1 cellular context compared by ENCODE assay signal in the genomic region with DNA sequence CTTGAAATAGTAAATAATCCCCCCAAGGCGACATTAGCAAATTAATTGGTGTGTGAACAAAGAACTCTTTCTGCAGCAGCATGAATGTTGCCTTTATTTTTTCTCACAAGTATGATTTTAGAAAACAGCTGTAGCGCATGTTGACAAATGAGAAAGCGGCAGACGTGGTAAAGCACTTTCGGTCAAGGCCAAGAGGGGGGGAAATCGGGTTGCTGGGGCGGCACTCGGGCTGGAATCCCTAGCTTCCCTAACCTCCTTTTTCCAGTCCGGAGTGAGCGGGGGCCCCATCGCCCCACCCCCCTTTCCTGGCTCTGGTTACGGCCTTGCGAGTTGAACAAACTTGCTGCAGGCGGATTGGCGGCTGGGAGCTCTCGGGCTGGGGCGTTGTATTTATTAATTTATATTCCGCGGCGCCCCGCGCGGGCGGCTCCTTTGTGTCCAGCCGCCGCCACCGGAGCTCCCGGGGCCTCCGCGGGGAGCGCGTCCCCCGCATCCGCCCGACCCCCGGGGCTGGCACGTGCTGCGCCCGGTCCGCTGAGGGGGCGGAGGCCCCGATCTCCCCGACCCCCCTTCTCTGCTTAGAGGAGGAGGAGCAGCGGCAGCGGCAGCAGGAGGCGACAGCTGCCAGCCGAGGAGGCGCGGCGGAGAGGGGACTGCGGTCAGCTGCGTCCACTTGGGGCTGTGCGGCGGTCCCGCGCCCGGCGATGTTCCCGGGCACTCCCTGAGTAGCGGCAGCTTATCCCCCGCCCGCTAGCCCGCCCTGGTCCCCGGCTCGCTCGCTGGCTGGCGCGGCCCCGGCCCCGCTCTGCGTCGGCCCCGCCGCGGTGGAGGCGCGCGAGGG.
TF ChIP-seq lines count a peak whose summit lies in the region.

A gene with protein sequence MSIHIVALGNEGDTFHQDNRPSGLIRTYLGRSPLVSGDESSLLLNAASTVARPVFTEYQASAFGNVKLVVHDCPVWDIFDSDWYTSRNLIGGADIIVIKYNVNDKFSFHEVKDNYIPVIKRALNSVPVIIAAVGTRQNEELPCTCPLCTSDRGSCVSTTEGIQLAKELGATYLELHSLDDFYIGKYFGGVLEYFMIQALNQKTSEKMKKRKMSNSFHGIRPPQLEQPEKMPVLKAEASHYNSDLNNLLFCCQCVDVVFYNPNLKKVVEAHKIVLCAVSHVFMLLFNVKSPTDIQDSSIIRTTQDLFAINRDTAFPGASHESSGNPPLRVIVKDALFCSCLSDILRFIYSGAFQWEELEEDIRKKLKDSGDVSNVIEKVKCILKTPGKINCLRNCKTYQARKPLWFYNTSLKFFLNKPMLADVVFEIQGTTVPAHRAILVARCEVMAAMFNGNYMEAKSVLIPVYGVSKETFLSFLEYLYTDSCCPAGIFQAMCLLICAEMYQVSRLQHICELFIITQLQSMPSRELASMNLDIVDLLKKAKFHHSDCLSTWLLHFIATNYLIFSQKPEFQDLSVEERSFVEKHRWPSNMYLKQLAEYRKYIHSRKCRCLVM (plus strand): TSS at position 607 of the 841 bp plus-strand sequence. CDS start 347 bp downstream, outside the sequence.

TF ChIP-seq in HepG2, 621 proteins besides CTCF, POLR2A, EP300 and RAD21 (continued from another document and continues in another):
- TF ChIP-seq, protein P1, sequence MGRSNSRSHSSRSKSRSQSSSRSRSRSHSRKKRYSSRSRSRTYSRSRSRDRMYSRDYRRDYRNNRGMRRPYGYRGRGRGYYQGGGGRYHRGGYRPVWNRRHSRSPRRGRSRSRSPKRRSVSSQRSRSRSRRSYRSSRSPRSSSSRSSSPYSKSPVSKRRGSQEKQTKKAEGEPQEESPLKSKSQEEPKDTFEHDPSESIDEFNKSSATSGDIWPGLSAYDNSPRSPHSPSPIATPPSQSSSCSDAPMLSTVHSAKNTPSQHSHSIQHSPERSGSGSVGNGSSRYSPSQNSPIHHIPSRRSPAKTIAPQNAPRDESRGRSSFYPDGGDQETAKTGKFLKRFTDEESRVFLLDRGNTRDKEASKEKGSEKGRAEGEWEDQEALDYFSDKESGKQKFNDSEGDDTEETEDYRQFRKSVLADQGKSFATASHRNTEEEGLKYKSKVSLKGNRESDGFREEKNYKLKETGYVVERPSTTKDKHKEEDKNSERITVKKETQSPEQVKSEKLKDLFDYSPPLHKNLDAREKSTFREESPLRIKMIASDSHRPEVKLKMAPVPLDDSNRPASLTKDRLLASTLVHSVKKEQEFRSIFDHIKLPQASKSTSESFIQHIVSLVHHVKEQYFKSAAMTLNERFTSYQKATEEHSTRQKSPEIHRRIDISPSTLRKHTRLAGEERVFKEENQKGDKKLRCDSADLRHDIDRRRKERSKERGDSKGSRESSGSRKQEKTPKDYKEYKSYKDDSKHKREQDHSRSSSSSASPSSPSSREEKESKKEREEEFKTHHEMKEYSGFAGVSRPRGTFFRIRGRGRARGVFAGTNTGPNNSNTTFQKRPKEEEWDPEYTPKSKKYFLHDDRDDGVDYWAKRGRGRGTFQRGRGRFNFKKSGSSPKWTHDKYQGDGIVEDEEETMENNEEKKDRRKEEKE (IDR thresholded peaks at IDR 0.05), result no peak
- 0 out of 2 replicates have a peak, but pooled peaks have one; percentile 39 for TF ChIP-seq ZNF138 (CRISPR knock-in tag; IDR thresholded peaks at IDR 0.05; ENCODE audit: low read depth)
- TF ChIP-seq, protein P2, sequence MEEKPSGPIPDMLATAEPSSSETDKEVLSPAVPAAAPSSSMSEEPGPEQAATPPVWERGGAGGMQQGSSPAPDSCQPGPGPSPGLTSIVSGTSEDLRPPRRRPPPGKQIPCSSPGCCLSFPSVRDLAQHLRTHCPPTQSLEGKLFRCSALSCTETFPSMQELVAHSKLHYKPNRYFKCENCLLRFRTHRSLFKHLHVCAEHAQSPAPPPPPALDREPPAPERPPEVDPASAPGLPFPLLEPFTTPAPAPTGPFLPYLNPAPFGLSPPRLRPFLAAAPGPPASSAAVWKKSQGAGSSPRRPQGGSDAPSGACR (CRISPR knock-in tag; IDR thresholded peaks at IDR 0.05), result no peak; the same call in 1 of the 2 replicates
- TF ChIP-seq, protein P3, sequence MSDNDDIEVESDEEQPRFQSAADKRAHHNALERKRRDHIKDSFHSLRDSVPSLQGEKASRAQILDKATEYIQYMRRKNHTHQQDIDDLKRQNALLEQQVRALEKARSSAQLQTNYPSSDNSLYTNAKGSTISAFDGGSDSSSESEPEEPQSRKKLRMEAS (IDR thresholded peaks at IDR 0.05), result peak; percentile 66
- no peak for TF ChIP-seq RFX5 (IDR thresholded peaks at IDR 0.05; ENCODE audit: low read depth, low read length)
- TF ChIP-seq ATM (IDR thresholded peaks at IDR 0.05; ENCODE audit: borderline replicate concordance), result no peak
- TF ChIP-seq, protein P4, sequence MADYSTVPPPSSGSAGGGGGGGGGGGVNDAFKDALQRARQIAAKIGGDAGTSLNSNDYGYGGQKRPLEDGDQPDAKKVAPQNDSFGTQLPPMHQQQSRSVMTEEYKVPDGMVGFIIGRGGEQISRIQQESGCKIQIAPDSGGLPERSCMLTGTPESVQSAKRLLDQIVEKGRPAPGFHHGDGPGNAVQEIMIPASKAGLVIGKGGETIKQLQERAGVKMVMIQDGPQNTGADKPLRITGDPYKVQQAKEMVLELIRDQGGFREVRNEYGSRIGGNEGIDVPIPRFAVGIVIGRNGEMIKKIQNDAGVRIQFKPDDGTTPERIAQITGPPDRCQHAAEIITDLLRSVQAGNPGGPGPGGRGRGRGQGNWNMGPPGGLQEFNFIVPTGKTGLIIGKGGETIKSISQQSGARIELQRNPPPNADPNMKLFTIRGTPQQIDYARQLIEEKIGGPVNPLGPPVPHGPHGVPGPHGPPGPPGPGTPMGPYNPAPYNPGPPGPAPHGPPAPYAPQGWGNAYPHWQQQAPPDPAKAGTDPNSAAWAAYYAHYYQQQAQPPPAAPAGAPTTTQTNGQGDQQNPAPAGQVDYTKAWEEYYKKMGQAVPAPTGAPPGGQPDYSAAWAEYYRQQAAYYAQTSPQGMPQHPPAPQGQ (CRISPR knock-in tag; IDR thresholded peaks at IDR 0.05; ENCODE audit: borderline replicate concordance), result no peak
- TF ChIP-seq, protein P5, sequence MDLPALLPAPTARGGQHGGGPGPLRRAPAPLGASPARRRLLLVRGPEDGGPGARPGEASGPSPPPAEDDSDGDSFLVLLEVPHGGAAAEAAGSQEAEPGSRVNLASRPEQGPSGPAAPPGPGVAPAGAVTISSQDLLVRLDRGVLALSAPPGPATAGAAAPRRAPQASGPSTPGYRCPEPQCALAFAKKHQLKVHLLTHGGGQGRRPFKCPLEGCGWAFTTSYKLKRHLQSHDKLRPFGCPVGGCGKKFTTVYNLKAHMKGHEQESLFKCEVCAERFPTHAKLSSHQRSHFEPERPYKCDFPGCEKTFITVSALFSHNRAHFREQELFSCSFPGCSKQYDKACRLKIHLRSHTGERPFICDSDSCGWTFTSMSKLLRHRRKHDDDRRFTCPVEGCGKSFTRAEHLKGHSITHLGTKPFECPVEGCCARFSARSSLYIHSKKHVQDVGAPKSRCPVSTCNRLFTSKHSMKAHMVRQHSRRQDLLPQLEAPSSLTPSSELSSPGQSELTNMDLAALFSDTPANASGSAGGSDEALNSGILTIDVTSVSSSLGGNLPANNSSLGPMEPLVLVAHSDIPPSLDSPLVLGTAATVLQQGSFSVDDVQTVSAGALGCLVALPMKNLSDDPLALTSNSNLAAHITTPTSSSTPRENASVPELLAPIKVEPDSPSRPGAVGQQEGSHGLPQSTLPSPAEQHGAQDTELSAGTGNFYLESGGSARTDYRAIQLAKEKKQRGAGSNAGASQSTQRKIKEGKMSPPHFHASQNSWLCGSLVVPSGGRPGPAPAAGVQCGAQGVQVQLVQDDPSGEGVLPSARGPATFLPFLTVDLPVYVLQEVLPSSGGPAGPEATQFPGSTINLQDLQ (CRISPR knock-in tag; IDR thresholded peaks at IDR 0.05), result no peak
- no peak for TF ChIP-seq TP53 (CRISPR knock-in tag; conservative IDR thresholded peaks at IDR 0.05)
- peak; percentile 91 for TF ChIP-seq BHLHE40 (IDR thresholded peaks at IDR 0.05; ENCODE audit: low read length)
- no peak for TF ChIP-seq ZFP36L1 (CRISPR knock-in tag; IDR thresholded peaks at IDR 0.05)
- no peak for TF ChIP-seq NPAS2 (CRISPR knock-in tag; IDR thresholded peaks at IDR 0.05; ENCODE audit: borderline replicate concordance)
- TF ChIP-seq, protein P6, sequence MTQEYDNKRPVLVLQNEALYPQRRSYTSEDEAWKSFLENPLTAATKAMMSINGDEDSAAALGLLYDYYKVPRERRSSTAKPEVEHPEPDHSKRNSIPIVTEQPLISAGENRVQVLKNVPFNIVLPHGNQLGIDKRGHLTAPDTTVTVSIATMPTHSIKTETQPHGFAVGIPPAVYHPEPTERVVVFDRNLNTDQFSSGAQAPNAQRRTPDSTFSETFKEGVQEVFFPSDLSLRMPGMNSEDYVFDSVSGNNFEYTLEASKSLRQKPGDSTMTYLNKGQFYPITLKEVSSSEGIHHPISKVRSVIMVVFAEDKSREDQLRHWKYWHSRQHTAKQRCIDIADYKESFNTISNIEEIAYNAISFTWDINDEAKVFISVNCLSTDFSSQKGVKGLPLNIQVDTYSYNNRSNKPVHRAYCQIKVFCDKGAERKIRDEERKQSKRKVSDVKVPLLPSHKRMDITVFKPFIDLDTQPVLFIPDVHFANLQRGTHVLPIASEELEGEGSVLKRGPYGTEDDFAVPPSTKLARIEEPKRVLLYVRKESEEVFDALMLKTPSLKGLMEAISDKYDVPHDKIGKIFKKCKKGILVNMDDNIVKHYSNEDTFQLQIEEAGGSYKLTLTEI (CRISPR knock-in tag; conservative IDR thresholded peaks at IDR 0.05), result no peak
- TF ChIP-seq ZFP36L2 (CRISPR knock-in tag; IDR thresholded peaks at IDR 0.05), result no peak
- TF ChIP-seq ZNF761 (CRISPR knock-in tag; conservative IDR thresholded peaks at IDR 0.05), result peak; percentile 67; the same call in 1 of the 2 replicates
- TF ChIP-seq SMAD1 (CRISPR knock-in tag; IDR thresholded peaks at IDR 0.05; ENCODE audit: borderline replicate concordance, low read depth), result no peak
- TF ChIP-seq HNRNPK (IDR thresholded peaks at IDR 0.05; ENCODE audit: low read depth, low read length, poor library complexity, severe bottlenecking), result peak; percentile 32
- no peak for TF ChIP-seq REPIN1 (CRISPR knock-in tag; IDR thresholded peaks at IDR 0.05; ENCODE audit: borderline replicate concordance, low read depth)
- TF ChIP-seq DNMT3B (CRISPR knock-in tag; conservative IDR thresholded peaks at IDR 0.05), result no peak
- no peak for TF ChIP-seq ZNF605 (CRISPR knock-in tag; IDR thresholded peaks at IDR 0.05)
- TF ChIP-seq CC2D1A (CRISPR knock-in tag; IDR thresholded peaks at IDR 0.05), result no peak
- no peak for TF ChIP-seq MATR3 (CRISPR knock-in tag; IDR thresholded peaks at IDR 0.05)
- TF ChIP-seq ZNF253 (CRISPR knock-in tag; IDR thresholded peaks at IDR 0.05; ENCODE audit: borderline replicate concordance), result no peak
- no peak for TF ChIP-seq LCORL (IDR thresholded peaks at IDR 0.05)
- TF ChIP-seq LCORL (CRISPR knock-in tag; IDR thresholded peaks at IDR 0.05), result peak; percentile 65; the same call in 1 of the 2 replicates
- TF ChIP-seq, protein P7, sequence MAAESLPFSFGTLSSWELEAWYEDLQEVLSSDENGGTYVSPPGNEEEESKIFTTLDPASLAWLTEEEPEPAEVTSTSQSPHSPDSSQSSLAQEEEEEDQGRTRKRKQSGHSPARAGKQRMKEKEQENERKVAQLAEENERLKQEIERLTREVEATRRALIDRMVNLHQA (CRISPR knock-in tag; IDR thresholded peaks at IDR 0.05), result no peak
- TF ChIP-seq HOXA9 (CRISPR knock-in tag; IDR thresholded peaks at IDR 0.05; ENCODE audit: borderline replicate concordance), result no peak
- TF ChIP-seq PTBP1 (IDR thresholded peaks at IDR 0.05; ENCODE audit: low read depth, low read length, poor library complexity, severe bottlenecking), result no peak
- TF ChIP-seq, protein P8, sequence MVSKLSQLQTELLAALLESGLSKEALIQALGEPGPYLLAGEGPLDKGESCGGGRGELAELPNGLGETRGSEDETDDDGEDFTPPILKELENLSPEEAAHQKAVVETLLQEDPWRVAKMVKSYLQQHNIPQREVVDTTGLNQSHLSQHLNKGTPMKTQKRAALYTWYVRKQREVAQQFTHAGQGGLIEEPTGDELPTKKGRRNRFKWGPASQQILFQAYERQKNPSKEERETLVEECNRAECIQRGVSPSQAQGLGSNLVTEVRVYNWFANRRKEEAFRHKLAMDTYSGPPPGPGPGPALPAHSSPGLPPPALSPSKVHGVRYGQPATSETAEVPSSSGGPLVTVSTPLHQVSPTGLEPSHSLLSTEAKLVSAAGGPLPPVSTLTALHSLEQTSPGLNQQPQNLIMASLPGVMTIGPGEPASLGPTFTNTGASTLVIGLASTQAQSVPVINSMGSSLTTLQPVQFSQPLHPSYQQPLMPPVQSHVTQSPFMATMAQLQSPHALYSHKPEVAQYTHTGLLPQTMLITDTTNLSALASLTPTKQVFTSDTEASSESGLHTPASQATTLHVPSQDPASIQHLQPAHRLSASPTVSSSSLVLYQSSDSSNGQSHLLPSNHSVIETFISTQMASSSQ (IDR thresholded peaks at IDR 0.05; ENCODE audit: low read depth), result no peak
- TF ChIP-seq, protein P8 (CRISPR knock-in tag; IDR thresholded peaks at IDR 0.05; ENCODE audit: borderline replicate concordance), result no peak; the same call in 1 of the 2 replicates
- TF ChIP-seq, protein P9, sequence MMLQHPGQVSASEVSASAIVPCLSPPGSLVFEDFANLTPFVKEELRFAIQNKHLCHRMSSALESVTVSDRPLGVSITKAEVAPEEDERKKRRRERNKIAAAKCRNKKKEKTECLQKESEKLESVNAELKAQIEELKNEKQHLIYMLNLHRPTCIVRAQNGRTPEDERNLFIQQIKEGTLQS (CRISPR knock-in tag; IDR thresholded peaks at IDR 0.05), result 0 out of 2 replicates have a peak, but pooled peaks have one; percentile 26
- no peak for TF ChIP-seq NONO (IDR thresholded peaks at IDR 0.05)
- peak; percentile 43; the same call in 1 of the 2 replicates for TF ChIP-seq NONO (CRISPR knock-in tag; conservative IDR thresholded peaks at IDR 0.05)
- TF ChIP-seq CBX1 (IDR thresholded peaks at IDR 0.05; ENCODE audit: low read depth), result no peak
- no peak; the same call in none of the 2 replicates for TF ChIP-seq PHF20 (CRISPR knock-in tag; IDR thresholded peaks at IDR 0.05)
- no peak for TF ChIP-seq RORA (CRISPR knock-in tag; IDR thresholded peaks at IDR 0.05)
- no peak for TF ChIP-seq ZNF180 (CRISPR knock-in tag; IDR thresholded peaks at IDR 0.05; ENCODE audit: borderline replicate concordance, low read depth)
- no peak for TF ChIP-seq FLYWCH1 (CRISPR knock-in tag; IDR thresholded peaks at IDR 0.05)
- TF ChIP-seq SNRNP70 (IDR thresholded peaks at IDR 0.05; ENCODE audit: low read depth, low read length), result no peak
